23 cellular contexts compared by ENCODE assay signal in genomic region chr2:20609995-20610357, GRCh38. TPM values are rescaled to one million over a fixed set of nuclear protein-coding genes. Genes with fewer than 3 reads are reported as not detected.
A peak's percentile ranks its signal among the peaks of the same experiment; 100 is the strongest.
DNase-seq lines count a peak whose midpoint lies in the region; ATAC-seq and TF ChIP-seq lines count a peak whose summit lies in the region.
"Had no signal": no experiment of that assay in that cellular context is flagged by ENCODE, and none has a peak within 500 bp of the region (broad histone marks: within the 10 kb centered on the region; RNA-seq: fewer than 3 reads in every experiment).

No MANE protein-coding gene starts in this region.

- H2AFZ ChIP-seq in SK-N-SH (ENCODE audit: low read depth) = no peak overlapping the region

- H3K9me2 ChIP-seq in SK-N-SH = no peaks in the 10 kb centered on the region

- TF ChIP-seq POLR2A in stomach (IDR thresholded peaks at IDR 0.05) = no peak

- CTCF ChIA-PET in MCF 10A (lab: Yijun Ruan, JAX) = interaction anchor here (0.7 to 1.2 kb wide), 3 partner anchors 20 to 168 kb away, joined by 3 read pairs; no protein-coding TSS in a partner anchor
- CTCF ChIA-PET in SK-N-SH (lab: Yijun Ruan, JAX) = interaction anchor here (2.2 to 9.1 kb wide), 3 partner anchors 7 to 25 kb away, joined by 8 to 72 read pairs (median 10); no protein-coding TSS in a partner anchor

- TF ChIP-seq EP300 in stomach (IDR thresholded peaks at IDR 0.05) (no peak), SK-N-SH (IDR thresholded peaks at IDR 0.05; ENCODE audit: borderline replicate concordance in 1 of 2, low read depth in 1 of 2, low read length in 1 of 2) (no peak)

- TF ChIP-seq CTCF in colonic mucosa (IDR thresholded peaks at IDR 0.05) = no peak
- TF ChIP-seq CTCF in lower lobe of right lung (IDR thresholded peaks at IDR 0.05) = no peak
- no peak for TF ChIP-seq CTCF in stomach (IDR thresholded peaks at IDR 0.05)
- no peak for TF ChIP-seq CTCF in MCF 10A (IDR thresholded peaks at IDR 0.05; ENCODE audit: unreplicated experiment)
- TF ChIP-seq CTCF in SK-N-SH (IDR thresholded peaks at IDR 0.05) = no peak

- peaks cover 0 to 3% (median 0%) of the 10 kb centered on the region in 11 experiments; a peak in 1 of 22 replicates for H3K36me3 ChIP-seq in BLaER1 treated with 17β-estradiol and CSF1 and Interleukin-3, amounts not matched to agents 10 nM and 100 nM
- H3K36me3 ChIP-seq in colonic mucosa = no peaks in the 10 kb centered on the region
- H3K36me3 ChIP-seq in lower lobe of right lung = no peaks in the 10 kb centered on the region
- no peaks in the 10 kb centered on the region for H3K36me3 ChIP-seq in stomach
- H3K36me3 ChIP-seq in SK-N-SH (replicated peaks in 1 of 2; ENCODE audit: control insufficient read depth in 1 of 2, insufficient read depth in 2 of 2, low read length in 1 of 2) = peaks cover 0 to 4% of the 10 kb centered on the region in 2 experiments
- H3K36me3 ChIP-seq: thoracic aorta had no signal

- no peak overlapping the region for H3K9ac ChIP-seq in BLaER1 treated with 17β-estradiol and CSF1 and Interleukin-3, amounts not matched to agents 10 nM and 100 nM
- no peak overlapping the region for H3K9ac ChIP-seq in colonic mucosa (ENCODE audit: low read depth in 2 of 2, low read length in 2 of 2)
- no peak overlapping the region for H3K9ac ChIP-seq in SK-N-SH

- H3K4me3 ChIP-seq in BLaER1 treated with 17β-estradiol and CSF1 and Interleukin-3, amounts not matched to agents 10 nM and 100 nM = no peak overlapping the region
- H3K4me3 ChIP-seq in colonic mucosa (no peak overlapping the region), lower lobe of right lung (no peak overlapping the region), stomach (no peak overlapping the region), SK-N-SH (ENCODE audit: low read depth in 2 of 2, low read length in 1 of 2) (no peak overlapping the region)
- H3K4me3 ChIP-seq: skin epidermis, thoracic aorta had no signal

- peaks cover 22% of the 10 kb centered on the region for H3K4me1 Mint-ChIP-seq in MCF 10A (ENCODE audit: insufficient read depth, unreplicated experiment)
- H3K4me1 Mint-ChIP-seq: stimulated activated effector memory CD8-positive, alpha-beta T cell treated with anti-CD3 and anti-CD28 coated beads, Interleukin-12 subunit alpha, Interleukin-12 subunit beta, amount 100 ng/mL, for 72 hours had no signal

- intact Hi-C loops in colonic mucosa (cut with DNase I) (no loop called here), lower lobe of right lung (cut with DNase I) (no loop called here), stomach (cut with DNase I; ENCODE audit: low total_unique reads) (no loop called here), MCF 10A (cut with micrococcal nuclease) (no loop called here)

- H3K79me2 ChIP-seq in SK-N-SH (ENCODE audit: insufficient read depth) = no peaks in the 10 kb centered on the region

- POLR2A ChIA-PET in MCF 10A (lab: Yijun Ruan, JAX) = interaction anchor here (0.6 to 1.1 kb wide), 2 partner anchors 38 to 57 kb away, joined by 3 read pairs; no protein-coding TSS in a partner anchor
- POLR2A ChIA-PET in SK-N-SH (lab: Yijun Ruan, JAX) = interaction anchor here (1.0 kb wide), 1 partner anchor 162 kb away, joined by 3 read pairs; no protein-coding TSS in a partner anchor

- no peak for TF ChIP-seq RAD21 in SK-N-SH (IDR thresholded peaks at IDR 0.05; ENCODE audit: low read length)

- H3F3A ChIP-seq in SK-N-SH (replicated peaks; ENCODE audit: insufficient read depth) = peaks cover 6% of the 10 kb centered on the region

- H3K4me2 ChIP-seq in BLaER1 treated with 17β-estradiol and CSF1 and Interleukin-3, amounts not matched to agents 10 nM and 100 nM = peak overlapping the region in 8 of 11 experiments; percentile 25 to 67 (median 54); a peak in 13 of 22 replicates
- H3K4me2 ChIP-seq in SK-N-SH = no peak overlapping the region

- no peak overlapping the region for H3K4me3 Mint-ChIP-seq in MCF 10A (ENCODE audit: unreplicated experiment)
- H3K4me3 Mint-ChIP-seq: activated T-cell treated with anti-CD3 and anti-CD28 coated beads, Interleukin-2, amount 50 U/mL, for 4 hours; nephron progenitor cell; stimulated activated effector memory CD8-positive, alpha-beta T cell treated with anti-CD3 and anti-CD28 coated beads, Interleukin-12 subunit alpha, Interleukin-12 subunit beta, amount 100 ng/mL, for 72 hours had no signal

- H3K9me3 ChIP-seq in BLaER1 treated with 17β-estradiol and CSF1 and Interleukin-3, amounts not matched to agents 10 nM and 100 nM (replicated peaks in 1 of 11) = peaks cover 4 to 13% (median 7%) of the 10 kb centered on the region in 11 experiments; a peak in 14 of 22 replicates
- H3K9me3 ChIP-seq in colonic mucosa (no peaks in the 10 kb centered on the region), lower lobe of right lung (no peaks in the 10 kb centered on the region), stomach (no peaks in the 10 kb centered on the region), SK-N-SH (no peaks in the 10 kb centered on the region)
- H3K9me3 ChIP-seq: thoracic aorta had no signal

- peaks cover 7 to 43% (median 29%) of the 10 kb centered on the region in 10 experiments for H3K4me1 ChIP-seq in BLaER1 treated with 17β-estradiol and CSF1 and Interleukin-3, amounts not matched to agents 10 nM and 100 nM
- H3K4me1 ChIP-seq in colonic mucosa (no peaks in the 10 kb centered on the region), lower lobe of right lung (peaks cover 58% of the 10 kb centered on the region), stomach (peaks cover 38 to 68% (median 53%) of the 10 kb centered on the region in 4 donors), SK-N-SH (ENCODE audit: control insufficient read depth in 1 of 2, insufficient read depth in 2 of 2, low read depth in 1 of 2, low read length in 1 of 2) (peaks cover 5 to 26% of the 10 kb centered on the region in 2 experiments; a peak in 1 of 4 replicates)

- BruUV-seq in MCF 10A (replicated peaks; lab: Mats Ljungman, UMichigan) = no TSS peak

- ATAC-seq in lower lobe of right lung (no peak), GM21447 (IDR thresholded peaks at IDR 0.05; ENCODE audit: unreplicated experiment) (no peak), HG02623 (IDR thresholded peaks at IDR 0.05; ENCODE audit: unreplicated experiment) (no peak)
- ATAC-seq: activated T-cell treated with anti-CD3 and anti-CD28 coated beads, Interleukin-2, amount 50 U/mL, for 4 hours; stimulated activated effector memory CD8-positive, alpha-beta T cell treated with anti-CD3 and anti-CD28 coated beads, Interleukin-12 subunit alpha, Interleukin-12 subunit beta, amount 100 ng/mL, for 72 hours had no signal

- no peak overlapping the region for H3K27ac Mint-ChIP-seq in MCF 10A (ENCODE audit: low read depth, unreplicated experiment)
- H3K27ac Mint-ChIP-seq: nephron progenitor cell had no signal

- DNase-seq in colonic mucosa (no peak), lower lobe of right lung (no peak), stomach (no peak), MCF 10A (ENCODE audit: unreplicated experiment) (no peak), SK-N-SH (no peak)
- DNase-seq: activated CD4-positive, CD25-positive, alpha-beta regulatory T cell treated with anti-CD3 and anti-CD28 coated beads, Interleukin-2, amount 50 U/mL, for 72 hours; activated CD8-positive, alpha-beta memory T cell treated with anti-CD3 and anti-CD28 coated beads for 24 hours; activated naive CD4-positive, alpha-beta T cell; activated T-cell treated with anti-CD3 and anti-CD28 coated beads, Interleukin-2, amount 50 U/mL, for 4 hours; central memory CD4-positive, alpha-beta T cell; foreskin melanocyte; Kasumi-1; NCI-H1048; NCI-H1930; NCI-H2227 treated with DMSO at 0.1 percent for 48 hours; nephron progenitor cell; stimulated activated CD4-positive, alpha-beta T cell treated with anti-CD3 and anti-CD28 coated beads, Interleukin-2, amount 100 ng/mL, for 24 hours had no signal

- H3K27ac ChIP-seq in BLaER1 treated with 17β-estradiol and CSF1 and Interleukin-3, amounts not matched to agents 10 nM and 100 nM = no peak overlapping the region
- H3K27ac ChIP-seq in colonic mucosa = peak overlapping the region; percentile 9
- H3K27ac ChIP-seq in lower lobe of right lung = peak overlapping the region; percentile 58
- peak overlapping the region in 3 of 5 donors; percentile 69 to 97 (median 74) for H3K27ac ChIP-seq in stomach
- no peak overlapping the region for H3K27ac ChIP-seq in SK-N-SH (ENCODE audit: low read depth in 2 of 2, low read length in 1 of 2)

- peaks cover 6% of the 10 kb centered on the region for H3K9me3 Mint-ChIP-seq in MCF 10A (ENCODE audit: unreplicated experiment)

- 68 to 73% (median 71%) methylated on average over 4 of the region's 4 CpGs for WGBS in stomach, 5 donors
- WGBS in SK-N-SH (ENCODE audit: low lambda C conversion rate) = 61% methylated on average over 4 of the region's 4 CpGs

- H4K20me1 ChIP-seq in BLaER1 treated with 17β-estradiol and CSF1 and Interleukin-3, amounts not matched to agents 10 nM and 100 nM = no peaks in the 10 kb centered on the region
- H4K20me1 ChIP-seq in SK-N-SH (ENCODE audit: insufficient read depth) = no peaks in the 10 kb centered on the region

- no peaks in the 10 kb centered on the region for H3K27me3 Mint-ChIP-seq in MCF 10A (ENCODE audit: insufficient read depth, unreplicated experiment)

- no peaks in the 10 kb centered on the region for H3K27me3 ChIP-seq in BLaER1 treated with 17β-estradiol and CSF1 and Interleukin-3, amounts not matched to agents 10 nM and 100 nM
- H3K27me3 ChIP-seq in colonic mucosa (no peaks in the 10 kb centered on the region), lower lobe of right lung (ENCODE audit: low read depth) (no peaks in the 10 kb centered on the region), stomach (no peaks in the 10 kb centered on the region), SK-N-SH (ENCODE audit: insufficient read depth) (no peaks in the 10 kb centered on the region)

- H3K36me3 Mint-ChIP-seq in MCF 10A (ENCODE audit: insufficient read depth, unreplicated experiment) = no peaks in the 10 kb centered on the region
- H3K36me3 Mint-ChIP-seq: stimulated activated effector memory CD8-positive, alpha-beta T cell treated with anti-CD3 and anti-CD28 coated beads, Interleukin-12 subunit alpha, Interleukin-12 subunit beta, amount 100 ng/mL, for 72 hours had no signal

RNA-seq across cellular contexts. Expression of gene HS1BP3, which starts 40.9 kb away (rescaled TPM):
- total RNA-seq in colonic mucosa = 10 to 100 TPM; 21.2 to 21.5 TPM
- 39.9 TPM for total RNA-seq in lower lobe of right lung
- total RNA-seq in stomach = 100 to 1,000 TPM in 1 of 5 donors, 10 to 100 TPM in 4; 13.8 to 105 (median 22.5) TPM
- polyA plus RNA-seq in stomach = 10 to 100 TPM; 20.6 to 25.2 (median 24.1) TPM
- 10.0 and 25.1 TPM in 2 replicates for total RNA-seq in MCF 10A (2022)
- polyA plus RNA-seq in SK-N-SH (2012; rRNA removed) = 18.7 and 20.1 TPM in 2 replicates
- 9.8 and 14.2 TPM in 2 replicates for polyA plus RNA-seq in SK-N-SH (2012; cell fraction: cytosol; rRNA removed)
- polyA plus RNA-seq in SK-N-SH (2012; cell fraction: nucleus; rRNA removed) = 47.9 and 49.4 TPM in 2 replicates

RNA-seq across cellular contexts. Expression of gene GDF7, which starts 57.0 kb away (rescaled TPM):
- total RNA-seq in colonic mucosa (under 1 TPM; 0.05 to 0.11 TPM), lower lobe of right lung (0.62 TPM), stomach (1 to 10 TPM in 1 of 5 donors, under 1 TPM in 2, not detected in 2; 0.37 to 1.3 (median 0.45) TPM), MCF 10A (2022) (not detected in 2 replicates)
- polyA plus RNA-seq in stomach (under 1 TPM in 2 of 3 donors, not detected in 1; 0.10 to 0.12 TPM), SK-N-SH (2012; rRNA removed) (0.02 and 0.03 TPM in 2 replicates)
- 0.04 TPM in 2 replicates for polyA plus RNA-seq in SK-N-SH (2012; cell fraction: cytosol; rRNA removed)
- 0.19 TPM in 2 replicates for polyA plus RNA-seq in SK-N-SH (2012; cell fraction: nucleus; rRNA removed)

Comparison
In these comparisons a context has a peak if more than half of its experiments do, and no peak if none do; other contexts are left out.
1. H3K27ac ChIP-seq: peak in colonic mucosa (single experiment), lower lobe of right lung (single experiment) and stomach (3 of 5); none in BLaER1 treated with 17β-estradiol and CSF1 and Interleukin-3, amounts not matched to agents 10 nM and 100 nM (0 of 11) and SK-N-SH (0 of 2).